In genomic region chr11:6210274-6210955, GRCh38 we compare ENCODE assay signal across 12 cellular contexts. TPM values are rescaled to one million over a fixed set of nuclear protein-coding genes. Genes with fewer than 3 reads are reported as not detected.
"Had no signal": no experiment of that assay in that cellular context is flagged by ENCODE, and none has a peak within 500 bp of the region (broad histone marks: within the 10 kb centered on the region; RNA-seq: fewer than 3 reads in every experiment).

No MANE protein-coding gene starts in this region.

- FAIRE-seq: small intestine had no signal

- H3K4me3 ChIP-seq: lung, tibial nerve, vagina had no signal

- ATAC-seq: naive thymus-derived CD4-positive, alpha-beta T cell had no signal

- DNase-seq: activated CD4-positive, alpha-beta memory T cell treated with anti-CD3 and anti-CD28 coated beads for 36 hours; activated CD8-positive, alpha-beta memory T cell treated with anti-CD3 and anti-CD28 coated beads, Interleukin-2, amount 50 U/mL, for 4 hours; caudate nucleus; cortex of kidney; effector CD8-positive, alpha-beta T cell; hippocampal formation; naive thymus-derived CD4-positive, alpha-beta T cell; small intestine; T1000 had no signal

RNA-seq across cellular contexts. Expression of gene C11orf42, which starts 5.1 kb away (rescaled TPM):
- total RNA-seq: activated CD4-positive, alpha-beta memory T cell treated with anti-CD3 and anti-CD28 coated beads for 36 hours; lung; naive thymus-derived CD4-positive, alpha-beta T cell; tibial nerve; vagina had no signal

RNA-seq across cellular contexts. Expression of gene OR52W1, which starts 11.4 kb away (rescaled TPM):
- total RNA-seq: activated CD4-positive, alpha-beta memory T cell treated with anti-CD3 and anti-CD28 coated beads for 36 hours; lung; naive thymus-derived CD4-positive, alpha-beta T cell; tibial nerve; vagina had no signal

RNA-seq across cellular contexts. Expression of gene CNGA4, which starts 28.5 kb away (rescaled TPM):
- total RNA-seq: activated CD4-positive, alpha-beta memory T cell treated with anti-CD3 and anti-CD28 coated beads for 36 hours; vagina had no signal

RNA-seq across cellular contexts. Expression of gene OR52B2, which starts 40.3 kb away (rescaled TPM):
- total RNA-seq: activated CD4-positive, alpha-beta memory T cell treated with anti-CD3 and anti-CD28 coated beads for 36 hours; lung; naive thymus-derived CD4-positive, alpha-beta T cell; vagina had no signal
